ENCODE assay signal across 27 cellular contexts in the genomic region with DNA sequence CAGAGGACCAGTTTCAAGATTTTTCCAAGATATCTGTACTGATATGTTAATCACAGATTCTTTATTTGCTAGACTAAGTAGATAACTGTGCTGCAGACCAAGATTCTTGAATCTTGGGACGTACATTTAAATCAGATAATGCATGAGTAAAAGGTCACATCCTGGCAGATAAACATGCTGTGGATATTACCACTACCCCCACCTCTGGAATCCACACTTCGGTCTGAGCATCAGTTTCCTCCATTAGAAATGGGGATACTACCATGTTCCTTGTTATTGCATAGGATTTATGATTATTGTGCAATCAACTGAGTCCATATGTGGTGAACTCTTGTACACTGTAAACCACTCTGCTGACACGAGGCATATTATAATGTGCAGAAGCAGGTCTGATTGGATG.
DNase-seq lines count a peak whose midpoint lies in the region; ATAC-seq and TF ChIP-seq lines count a peak whose summit lies in the region.
"Had no signal": no experiment of that assay in that cellular context is flagged by ENCODE, and none has a peak within 500 bp of the region (broad histone marks: within the 10 kb centered on the region; RNA-seq: fewer than 3 reads in every experiment).

No MANE protein-coding gene starts in this region.

- H3K4me2 ChIP-seq in GM23248 (ENCODE audit: unreplicated experiment) (no peak overlapping the region), fibroblast of lung (ENCODE audit: extremely low read depth, insufficient read depth, low read length) (no peak overlapping the region)
- H3K4me2 ChIP-seq: BLaER1 had no signal

- H3K4me1 ChIP-seq in GM23248 (ENCODE audit: insufficient read depth) (peaks cover 11% of the 10 kb centered on the region; the same call in 1 of the 2 replicates), Peyer's patch (peaks cover 0 to 7% (median 0%) of the 10 kb centered on the region in 4 donors), fibroblast of lung (ENCODE audit: control insufficient read depth, extremely low read depth, insufficient read depth, low read length) (peaks cover 18% of the 10 kb centered on the region), mesodermal cell (ENCODE audit: control insufficient read depth, insufficient read depth, low read length, poor library complexity, severe bottlenecking) (peaks cover 12% of the 10 kb centered on the region)
- H3K4me1 ChIP-seq: pancreas had no signal

- H3K4me3 Mint-ChIP-seq in activated CD8-positive, alpha-beta memory T cell treated with anti-CD3 and anti-CD28 coated beads, Interleukin-2, amount 10 ng/mL, durations not matched to agents 7 days and 5 days: no peak overlapping the region
- H3K4me3 Mint-ChIP-seq: activated CD4-positive, alpha-beta T cell treated with anti-CD3 and anti-CD28 coated beads, Interleukin-2, amount 10 ng/mL, durations not matched to agents 7 days and 5 days; mesothelial cell of epicardium; natural killer cell treated with Interleukin-12 subunit alpha and Interleukin-12 subunit beta and Interleukin-15 and Interleukin-18, amount 100 ng/mL, for 72 hours had no signal

- H3K79me2 ChIP-seq in GM23248 (ENCODE audit: insufficient read depth) (no peaks in the 10 kb centered on the region), fibroblast of lung (ENCODE audit: control insufficient read depth, insufficient read depth, low read length) (no peaks in the 10 kb centered on the region)

- no peak overlapping the region for H3K4me3 ChIP-seq in GM23248
- H3K4me3 ChIP-seq in Peyer's patch: no peak overlapping the region
- no peak overlapping the region for H3K4me3 ChIP-seq in fibroblast of lung (replicated peaks in 1 of 4; ENCODE audit: control extremely low read depth in 1 of 4, insufficient read depth in 1 of 4, low read depth in 3 of 4, low read length in 4 of 4)
- H3K4me3 ChIP-seq in mesodermal cell (ENCODE audit: extremely low read depth, insufficient read depth, low read length, poor library complexity, severe bottlenecking): no peak overlapping the region
- H3K4me3 ChIP-seq: BLaER1, dorsolateral prefrontal cortex, gastroesophageal sphincter, left ventricle myocardium inferior, pancreas, right atrium auricular region had no signal

- TF ChIP-seq POLR2A in Peyer's patch (IDR thresholded peaks at IDR 0.05): no peak

- peaks cover 13% of the 10 kb centered on the region; the same call in 1 of the 2 replicates for H3F3A ChIP-seq in GM23248 (ENCODE audit: insufficient read depth)

- 16 to 17% methylated on average over 3 of the region's 3 CpGs for WGBS in GM23248 (ENCODE audit: low coverage in 1 of 2, low lambda C conversion rate in 2 of 2, missing lambda C conversion rate in 2 of 2), 2 experiments
- WGBS in mesodermal cell (ENCODE audit: insufficient coverage in 2 of 2), 2 experiments: 88 to 100% methylated on average over 1 to 2 of the region's 3 CpGs

- ATAC-seq in activated CD8-positive, alpha-beta memory T cell treated with anti-CD3 and anti-CD28 coated beads, Interleukin-2, amount 10 ng/mL, durations not matched to agents 7 days and 5 days: no peak
- ATAC-seq: activated naive CD4-positive, alpha-beta T cell treated with anti-CD3 and anti-CD28 coated beads, Interleukin-2, amount 50 U/mL, for 72 hours; gastroesophageal sphincter; HCT116; natural killer cell treated with Interleukin-12 subunit alpha and Interleukin-12 subunit beta and Interleukin-15 and Interleukin-18, amount 100 ng/mL, for 72 hours; pancreas; stimulated activated naive CD8-positive, alpha-beta T cell treated with anti-CD3 and anti-CD28 coated beads, Interleukin-15, Interleukin-2, amounts not matched to agents 100 U/mL and 50 U/mL, for 24 hours had no signal

- no peaks in the 10 kb centered on the region for H3K9me3 Mint-ChIP-seq in activated CD8-positive, alpha-beta memory T cell treated with anti-CD3 and anti-CD28 coated beads, Interleukin-2, amount 10 ng/mL, durations not matched to agents 7 days and 5 days (ENCODE audit: low read depth)
- H3K9me3 Mint-ChIP-seq: activated CD4-positive, alpha-beta T cell treated with anti-CD3 and anti-CD28 coated beads, Interleukin-2, amount 10 ng/mL, durations not matched to agents 7 days and 5 days; mesothelial cell of epicardium; natural killer cell treated with Interleukin-12 subunit alpha and Interleukin-12 subunit beta and Interleukin-15 and Interleukin-18, amount 100 ng/mL, for 72 hours had no signal

- H4K20me1 ChIP-seq in GM23248 (ENCODE audit: insufficient read depth): no peaks in the 10 kb centered on the region
- H4K20me1 ChIP-seq in fibroblast of lung (ENCODE audit: control insufficient read depth, extremely low read depth, insufficient read depth, low read length): no peaks in the 10 kb centered on the region
- H4K20me1 ChIP-seq: BLaER1 had no signal

- no peaks in the 10 kb centered on the region for H3K36me3 Mint-ChIP-seq in activated CD8-positive, alpha-beta memory T cell treated with anti-CD3 and anti-CD28 coated beads, Interleukin-2, amount 10 ng/mL, durations not matched to agents 7 days and 5 days
- H3K36me3 Mint-ChIP-seq: activated naive CD4-positive, alpha-beta T cell treated with anti-CD3 and anti-CD28 coated beads, Interleukin-2, amount 50 U/mL, for 72 hours; mesothelial cell of epicardium; natural killer cell treated with Interleukin-12 subunit alpha and Interleukin-12 subunit beta and Interleukin-15 and Interleukin-18, amount 100 ng/mL, for 72 hours had no signal

- peak; percentile 36 for DNase-seq in GM23248
- DNase-seq in Peyer's patch: no peak
- peak; percentile 20 to 92 for DNase-seq in fibroblast of lung (ENCODE audit: low read depth in 2 of 2)
- DNase-seq in activated CD8-positive, alpha-beta memory T cell treated with anti-CD3 and anti-CD28 coated beads, Interleukin-2, amount 10 ng/mL, durations not matched to agents 7 days and 5 days: no peak
- no peak for DNase-seq in NK-92 treated with Interleukin-12 subunit alpha and Interleukin-12 subunit beta, amount 100 ng/mL, for 24 hours (lab: John Stamatoyannopoulos, UW)
- DNase-seq in NCI-H146 (lab: John Stamatoyannopoulos, UW): no peak
- DNase-seq in activated CD4-positive, CD25-positive, alpha-beta regulatory T cell treated with anti-CD3 and anti-CD28 coated beads, Interleukin-2, amount 50 U/mL, for 72 hours: no peak
- DNase-seq: ACHN; activated CD4-positive, alpha-beta T cell treated with anti-CD3 and anti-CD28 coated beads, Interleukin-2, amount 10 ng/mL, durations not matched to agents 7 days and 5 days; aorta; dorsolateral prefrontal cortex; hypothalamus; KG1; left ventricle myocardium inferior; NCI-H1048; NCI-H526 treated with DMSO at 0.1 percent for 48 hours; pancreas; stimulated activated CD4-positive, alpha-beta T cell treated with anti-CD3 and anti-CD28 coated beads, Interleukin-4, amount 100 ng/mL, for 4 hours; stimulated activated naive CD8-positive, alpha-beta T cell treated with anti-CD3 and anti-CD28 coated beads, Interleukin-15, Interleukin-2, amounts not matched to agents 100 U/mL and 50 U/mL, for 24 hours had no signal

- in situ Hi-C loops in GM23248 (cut with MboI): no loop called here

- H3K27me3 Mint-ChIP-seq in activated CD8-positive, alpha-beta memory T cell treated with anti-CD3 and anti-CD28 coated beads, Interleukin-2, amount 10 ng/mL, durations not matched to agents 7 days and 5 days: peaks cover 5% of the 10 kb centered on the region

- H3K9ac ChIP-seq in GM23248: no peak overlapping the region
- no peak overlapping the region for H3K9ac ChIP-seq in fibroblast of lung (ENCODE audit: insufficient read depth, low read length)
- H3K9ac ChIP-seq: BLaER1 had no signal

- no peaks in the 10 kb centered on the region for H3K9me3 ChIP-seq in GM23248 (ENCODE audit: low read depth)
- H3K9me3 ChIP-seq in Peyer's patch: no peaks in the 10 kb centered on the region
- H3K9me3 ChIP-seq in fibroblast of lung (ENCODE audit: control insufficient read depth, insufficient read depth, low read depth, low read length): no peaks in the 10 kb centered on the region
- H3K9me3 ChIP-seq in mesodermal cell (ENCODE audit: control insufficient read depth, low read length): no peaks in the 10 kb centered on the region
- H3K9me3 ChIP-seq: BLaER1, gastroesophageal sphincter, left ventricle myocardium inferior, pancreas, right atrium auricular region had no signal

- TF ChIP-seq CTCF in Peyer's patch (IDR thresholded peaks at IDR 0.05) (no peak), fibroblast of lung (conservative IDR thresholded peaks at IDR 0.05 in 1 of 2, IDR thresholded peaks at IDR 0.05 in 1 of 2; ENCODE audit: low read depth in 1 of 2, low read length in 2 of 2) (no peak)

- no peak overlapping the region for H3K27ac Mint-ChIP-seq in activated CD8-positive, alpha-beta memory T cell treated with anti-CD3 and anti-CD28 coated beads, Interleukin-2, amount 10 ng/mL, durations not matched to agents 7 days and 5 days
- H3K27ac Mint-ChIP-seq: activated CD4-positive, alpha-beta T cell treated with anti-CD3 and anti-CD28 coated beads, Interleukin-2, amount 10 ng/mL, durations not matched to agents 7 days and 5 days; activated naive CD4-positive, alpha-beta T cell treated with anti-CD3 and anti-CD28 coated beads, Interleukin-2, amount 50 U/mL, for 72 hours; mesothelial cell of epicardium; natural killer cell treated with Interleukin-12 subunit alpha and Interleukin-12 subunit beta and Interleukin-15 and Interleukin-18, amount 100 ng/mL, for 72 hours had no signal

- no peaks in the 10 kb centered on the region for H3K4me1 Mint-ChIP-seq in activated CD8-positive, alpha-beta memory T cell treated with anti-CD3 and anti-CD28 coated beads, Interleukin-2, amount 10 ng/mL, durations not matched to agents 7 days and 5 days
- H3K4me1 Mint-ChIP-seq: activated CD4-positive, alpha-beta T cell treated with anti-CD3 and anti-CD28 coated beads, Interleukin-2, amount 10 ng/mL, durations not matched to agents 7 days and 5 days had no signal

- H3K9me2 ChIP-seq in GM23248 (ENCODE audit: insufficient read depth): no peaks in the 10 kb centered on the region

- H2AFZ ChIP-seq in GM23248: no peak overlapping the region
- no peak overlapping the region for H2AFZ ChIP-seq in fibroblast of lung (ENCODE audit: low read length)

- H3K27me3 ChIP-seq in GM23248 (replicated peaks; ENCODE audit: insufficient read depth) (no peaks in the 10 kb centered on the region), Peyer's patch (no peaks in the 10 kb centered on the region), fibroblast of lung (ENCODE audit: control insufficient read depth, insufficient read depth, low read length) (no peaks in the 10 kb centered on the region)
- H3K27me3 ChIP-seq: BLaER1, gastroesophageal sphincter, pancreas, right atrium auricular region had no signal

- no peak overlapping the region for H3K27ac ChIP-seq in GM23248
- H3K27ac ChIP-seq in Peyer's patch: peak overlapping the region in 3 of 4 donors; percentile 10 to 19 (median 17)
- H3K27ac ChIP-seq in fibroblast of lung (ENCODE audit: insufficient read depth, low read length): peak overlapping the region; percentile 82
- H3K27ac ChIP-seq in mesodermal cell (ENCODE audit: low read depth, low read length, severe bottlenecking): peak overlapping the region; percentile 12
- H3K27ac ChIP-seq: BLaER1, dorsolateral prefrontal cortex, gastroesophageal sphincter, pancreas, right atrium auricular region had no signal

- CTCF ChIA-PET in activated CD8-positive, alpha-beta memory T cell treated with anti-CD3 and anti-CD28 coated beads, Interleukin-2, amount 10 ng/mL, durations not matched to agents 7 days and 5 days (lab: Charles Lee): no interaction called here

- H3K36me3 ChIP-seq in GM23248 (ENCODE audit: low read depth): no peaks in the 10 kb centered on the region
- H3K36me3 ChIP-seq in Peyer's patch: no peaks in the 10 kb centered on the region
- no peaks in the 10 kb centered on the region for H3K36me3 ChIP-seq in fibroblast of lung (ENCODE audit: control insufficient read depth, insufficient read depth, low read length)
- no peaks in the 10 kb centered on the region for H3K36me3 ChIP-seq in mesodermal cell (ENCODE audit: control insufficient read depth, insufficient read depth, low read length)
- H3K36me3 ChIP-seq: BLaER1, gastroesophageal sphincter, left ventricle myocardium inferior, pancreas, right atrium auricular region had no signal

Comparison
In these comparisons a context has a peak if more than half of its experiments do, and no peak if none do; other contexts are left out.
1. DNase-seq: peak in GM23248 (single experiment) and fibroblast of lung (2 of 2); none in Peyer's patch (0 of 3), activated CD8-positive, alpha-beta memory T cell treated with anti-CD3 and anti-CD28 coated beads, Interleukin-2, amount 10 ng/mL, durations not matched to agents 7 days and 5 days (single experiment), NK-92 treated with Interleukin-12 subunit alpha and Interleukin-12 subunit beta, amount 100 ng/mL, for 24 hours (single experiment), NCI-H146 (single experiment) and activated CD4-positive, CD25-positive, alpha-beta regulatory T cell treated with anti-CD3 and anti-CD28 coated beads, Interleukin-2, amount 50 U/mL, for 72 hours (single experiment).